Comparison of ENCODE assay signal across 16 cellular contexts in the genomic region with DNA sequence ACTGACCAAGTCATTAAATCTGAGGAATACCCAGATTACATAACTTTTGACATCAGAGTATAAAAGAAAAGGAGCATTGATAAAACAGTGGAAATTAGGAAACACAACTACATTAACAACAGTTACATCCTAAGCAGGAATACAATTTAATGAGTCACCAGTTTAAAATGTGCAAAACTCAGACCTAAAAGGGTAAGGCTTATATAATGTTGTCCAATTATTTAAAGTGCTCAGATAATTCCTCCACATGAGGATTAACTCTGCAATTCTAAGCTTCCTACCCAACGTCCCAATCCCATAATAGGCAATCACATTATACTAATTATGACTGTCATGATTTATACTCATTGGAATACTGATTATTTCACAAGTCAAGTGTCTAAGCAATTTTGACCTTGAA. TPM values are rescaled to one million over a fixed set of nuclear protein-coding genes. Genes with fewer than 3 reads are reported as not detected.
DNase-seq lines count a peak whose midpoint lies in the region; TF ChIP-seq lines count a peak whose summit lies in the region.
"Had no signal": no experiment of that assay in that cellular context is flagged by ENCODE, and none has a peak within 500 bp of the region (broad histone marks: within the 10 kb centered on the region; RNA-seq: fewer than 3 reads in every experiment).

No MANE protein-coding gene starts in this region.

- CTCF ChIA-PET in PC-9 (lab: Charles Lee): no interaction called here

- H3K36me3 ChIP-seq in PC-9 (ENCODE audit: low read depth): no peaks in the 10 kb centered on the region
- no peaks in the 10 kb centered on the region for H3K36me3 ChIP-seq in osteoblast (ENCODE audit: insufficient read depth, low read length)
- H3K36me3 ChIP-seq: heart left ventricle, prostate gland had no signal

- POLR2A ChIA-PET in PC-9 (lab: Charles Lee; ENCODE audit: unreplicated experiment): no interaction called here

- H3K27ac ChIP-seq in PC-9 (peak overlapping the region; percentile 16; the same call in 1 of the 2 replicates), osteoblast (ENCODE audit: low read depth, low read length) (peak overlapping the region; percentile 81)
- H3K27ac ChIP-seq: heart left ventricle, prostate gland, SK-N-MC had no signal

- BruUV-seq in PC-9 (replicated peaks; lab: Mats Ljungman, UMichigan): no TSS peak

- DNase-seq in EL: peak; percentile 74
- DNase-seq in PC-9: peak in 1 of 2 experiments; percentile 57
- peak; percentile 7 to 34 for DNase-seq in dermis microvascular lymphatic vessel endothelial cell (ENCODE audit: low read depth in 2 of 2)
- peak; percentile 23 for DNase-seq in osteoblast (ENCODE audit: insufficient read length, low spot score, missing footprints)
- no peak for DNase-seq in middle frontal gyrus (ENCODE audit: extremely low spot score, low spot score)
- no peak for DNase-seq in 8988T
- no peak for DNase-seq in NCI-H128 (lab: John Stamatoyannopoulos, UW; ENCODE audit: unreplicated experiment)
- no peak for DNase-seq in midbrain (lab: John Stamatoyannopoulos, UW)
- DNase-seq: activated effector memory CD4-positive, alpha-beta T cell treated with anti-CD3 and anti-CD28 coated beads, Interleukin-2, amount 50 U/mL, for 16 hours; effector memory CD8-positive, alpha-beta T cell; heart left ventricle; NCI-H1048; NCI-H2171; stimulated activated CD4-positive, alpha-beta T cell treated with anti-CD3 and anti-CD28 coated beads, Interleukin-1b, Interleukin-23, amount 100 ng/mL, for 48 hours had no signal

- H4K20me1 ChIP-seq in PC-9 (ENCODE audit: insufficient read depth): no peaks in the 10 kb centered on the region
- no peaks in the 10 kb centered on the region for H4K20me1 ChIP-seq in osteoblast (ENCODE audit: insufficient read depth, low read length)

- no peak overlapping the region for H3K4me3 ChIP-seq in PC-9
- no peak overlapping the region for H3K4me3 ChIP-seq in osteoblast (ENCODE audit: insufficient read depth, low read length)
- H3K4me3 ChIP-seq: heart left ventricle, prostate gland, SK-N-MC had no signal

- H3K27me3 ChIP-seq in PC-9 (ENCODE audit: insufficient read depth, low read depth) (no peaks in the 10 kb centered on the region), osteoblast (ENCODE audit: insufficient read depth, low read length) (no peaks in the 10 kb centered on the region)
- H3K27me3 ChIP-seq: heart left ventricle had no signal

- H3K9me3 ChIP-seq in PC-9 (ENCODE audit: insufficient read depth, low read depth) (no peaks in the 10 kb centered on the region), osteoblast (ENCODE audit: low read depth, low read length) (no peaks in the 10 kb centered on the region)
- H3K9me3 ChIP-seq: heart left ventricle, prostate gland had no signal

- peaks cover 71% of the 10 kb centered on the region for H3K79me2 ChIP-seq in PC-9 (ENCODE audit: low read depth)
- H3K79me2 ChIP-seq in osteoblast (ENCODE audit: insufficient read depth, low read length): peaks cover 42% of the 10 kb centered on the region

- TF ChIP-seq CTCF in PC-9 (conservative IDR thresholded peaks at IDR 0.05) (no peak), osteoblast (IDR thresholded peaks at IDR 0.05; ENCODE audit: extremely low read depth, low read depth, low read length) (no peak)

- no peaks in the 10 kb centered on the region for H3K9me2 ChIP-seq in PC-9 (ENCODE audit: insufficient read depth)

- intact Hi-C loops in PC-9 (cut with micrococcal nuclease; ENCODE audit: unreplicated experiment): loop anchor here (5.0 kb wide), 1 partner anchor 52 kb away; no protein-coding TSS in a partner anchor

- H2AFZ ChIP-seq in PC-9 (no peak overlapping the region), osteoblast (ENCODE audit: low read length) (no peak overlapping the region)

- H3K4me1 ChIP-seq in PC-9 (replicated peaks; ENCODE audit: insufficient read depth) (peaks cover 17% of the 10 kb centered on the region; the same call in 1 of the 2 replicates), osteoblast (ENCODE audit: insufficient read depth, low read length) (peaks cover 40% of the 10 kb centered on the region)
- H3K4me1 ChIP-seq: prostate gland had no signal

- H3F3A ChIP-seq in PC-9 (ENCODE audit: insufficient read depth, low read depth): peaks cover 11% of the 10 kb centered on the region

- H3K4me2 ChIP-seq in PC-9: 0 out of 2 replicates have a peak overlapping the region, but pooled peaks have one; percentile 17
- H3K4me2 ChIP-seq in osteoblast (ENCODE audit: insufficient read depth, low read length): peak overlapping the region; percentile 54

RNA-seq across cellular contexts. Expression of gene ABL2, which starts 50.5 kb away (rescaled TPM):
- total RNA-seq in PC-9 (2021): 23.5 and 27.4 TPM in 2 replicates
- total RNA-seq in dermis microvascular lymphatic vessel endothelial cell: 56.6 and 67.4 TPM in 2 replicates
- 87.2 and 92.2 TPM in 2 replicates for total RNA-seq in osteoblast

Comparison
In these comparisons a context has a peak if more than half of its experiments do, and no peak if none do; other contexts are left out.
1. DNase-seq: peak in EL (single experiment), dermis microvascular lymphatic vessel endothelial cell (2 of 2) and osteoblast (single experiment); none in middle frontal gyrus (single experiment), 8988T (single experiment), NCI-H128 (single experiment) and midbrain (single experiment).